8 cellular contexts compared by ENCODE assay signal in genomic region chr15:85793641-85794597, GRCh38. TPM values are rescaled to one million over a fixed set of nuclear protein-coding genes. Genes with fewer than 3 reads are reported as not detected.
A peak's percentile ranks its signal among the peaks of the same experiment; 100 is the strongest.
DNase-seq lines count a peak whose midpoint lies in the region; ATAC-seq and TF ChIP-seq lines count a peak whose summit lies in the region.

No MANE protein-coding gene starts in this region.

- no peak for TF ChIP-seq POLR2A in heart left ventricle (IDR thresholded peaks at IDR 0.05)
- TF ChIP-seq POLR2A in prostate gland (IDR thresholded peaks at IDR 0.05): no peak

- H3K36me3 Mint-ChIP-seq in activated naive CD4-positive, alpha-beta T cell treated with anti-CD3 and anti-CD28 coated beads for 36 hours (ENCODE audit: low read depth): peaks cover 3% of the 10 kb centered on the region

- H3K4me3 ChIP-seq in NT2/D1 (ENCODE audit: insufficient read length, low read depth) (peak overlapping the region; percentile 90), heart left ventricle (peak overlapping the region; percentile 60 to 99 (median 84)), prostate gland (peak overlapping the region; percentile 85 to 92)

- intact Hi-C loops in activated naive CD4-positive, alpha-beta T cell treated with anti-CD3 and anti-CD28 coated beads for 36 hours (cut with micrococcal nuclease): loop anchor here (1.0 to 5.0 kb wide), 3 partner anchors 9 to 177 kb away; no protein-coding TSS in a partner anchor
- intact Hi-C loops in heart left ventricle (cut with DNase I): loop anchor here in 5 of 10 donors (2.0 to 5.0 kb wide), 4 partner anchors 42 to 271 kb away; no protein-coding TSS in a partner anchor
- intact Hi-C loops in prostate gland (cut with DNase I): loop anchor here (5.0 kb wide), 1 partner anchor 52 kb away; no protein-coding TSS in a partner anchor

- H3K36me3 ChIP-seq in NT2/D1 (ENCODE audit: insufficient read depth, insufficient read length, low read length) (peaks cover 10% of the 10 kb centered on the region), heart left ventricle (no peaks in the 10 kb centered on the region), prostate gland (no peaks in the 10 kb centered on the region)

- CTCF ChIA-PET in activated naive CD4-positive, alpha-beta T cell treated with anti-CD3 and anti-CD28 coated beads for 36 hours (lab: Charles Lee): interaction anchor here (0.7 to 0.8 kb wide), 2 partner anchors 46 to 703 kb away, joined by 3 read pairs; no protein-coding TSS in a partner anchor

- H3K9ac ChIP-seq in NT2/D1 (ENCODE audit: insufficient read length, low read depth): peak overlapping the region; percentile 89

- peaks cover 8% of the 10 kb centered on the region for H3K9me3 ChIP-seq in NT2/D1 (ENCODE audit: insufficient read depth, low read length)
- no peaks in the 10 kb centered on the region for H3K9me3 ChIP-seq in heart left ventricle
- H3K9me3 ChIP-seq in prostate gland: no peaks in the 10 kb centered on the region

- H3K27ac ChIP-seq in heart left ventricle (peak overlapping the region; percentile 57 to 95 (median 90)), prostate gland (peak overlapping the region; percentile 80 to 85)

- WGBS in heart left ventricle, 4 donors: 1% methylated on average over 40 to 56 of the region's 56 CpGs
- WGBS in prostate gland: 1% methylated on average over 56 of the region's 56 CpGs

- ATAC-seq in GM18870 (IDR thresholded peaks at IDR 0.05; ENCODE audit: unreplicated experiment) (peak; percentile 30), HG02884 (IDR thresholded peaks at IDR 0.05; ENCODE audit: unreplicated experiment) (peak; percentile 32), heart left ventricle (peak; percentile 6 to 51 (median 17))

- DNase-seq in NT2/D1 (ENCODE audit: low read depth, low spot score): no peak
- DNase-seq in activated naive CD4-positive, alpha-beta T cell treated with anti-CD3 and anti-CD28 coated beads for 36 hours: peak; percentile 52
- DNase-seq in heart left ventricle: peak in 4 of 5 donors; percentile 41 to 66 (median 49)
- peak; percentile 20 for DNase-seq in prostate gland (ENCODE audit: low spot score)
- DNase-seq in NCI-H187 treated with DMSO at 0.1 percent for 48 hours (lab: John Stamatoyannopoulos, UW): no peak
- DNase-seq in GF-D8 (lab: John Stamatoyannopoulos, UW): no peak

- H3K4me1 Mint-ChIP-seq in activated naive CD4-positive, alpha-beta T cell treated with anti-CD3 and anti-CD28 coated beads for 36 hours (ENCODE audit: low read depth): peaks cover 38% of the 10 kb centered on the region

- H3K4me3 Mint-ChIP-seq in activated naive CD4-positive, alpha-beta T cell treated with anti-CD3 and anti-CD28 coated beads for 36 hours: peak overlapping the region; percentile 86

- H3K4me1 ChIP-seq in NT2/D1 (ENCODE audit: insufficient read depth, insufficient read length) (peaks cover 7% of the 10 kb centered on the region), heart left ventricle (peaks cover 0 to 26% (median 19%) of the 10 kb centered on the region in 12 donors), prostate gland (replicated peaks) (no peaks in the 10 kb centered on the region)

- no peaks in the 10 kb centered on the region for H3K9me3 Mint-ChIP-seq in activated naive CD4-positive, alpha-beta T cell treated with anti-CD3 and anti-CD28 coated beads for 36 hours

- H3K27me3 ChIP-seq in NT2/D1 (ENCODE audit: insufficient read depth, insufficient read length) (peaks cover 6% of the 10 kb centered on the region), heart left ventricle (no peaks in the 10 kb centered on the region), prostate gland (replicated peaks; ENCODE audit: insufficient read depth) (no peaks in the 10 kb centered on the region)

- no peak for TF ChIP-seq CTCF in heart left ventricle (IDR thresholded peaks at IDR 0.05)
- TF ChIP-seq CTCF in prostate gland (IDR thresholded peaks at IDR 0.05): no peak

- no peaks in the 10 kb centered on the region for H3K27me3 Mint-ChIP-seq in activated naive CD4-positive, alpha-beta T cell treated with anti-CD3 and anti-CD28 coated beads for 36 hours (ENCODE audit: low read depth)

- H3K27ac Mint-ChIP-seq in activated naive CD4-positive, alpha-beta T cell treated with anti-CD3 and anti-CD28 coated beads for 36 hours: peak overlapping the region; percentile 50

RNA-seq across cellular contexts. Expression of gene KLHL25, which starts 0.8 kb away (rescaled TPM):
- total RNA-seq in activated naive CD4-positive, alpha-beta T cell treated with anti-CD3 and anti-CD28 coated beads for 36 hours: 1 to 10 TPM; 5.3 to 5.4 TPM
- 1 to 10 TPM; 2.2 to 8.8 (median 4.3) TPM for total RNA-seq in heart left ventricle
- polyA plus RNA-seq in heart left ventricle: 10 to 100 TPM in 1 of 2 donors, 1 to 10 TPM in 1; 3.3 to 12.9 TPM
- 10 to 100 TPM in 1 of 2 donors, 1 to 10 TPM in 1; 5.1 to 30.8 TPM for total RNA-seq in prostate gland

Comparison
In these comparisons a context has a peak if more than half of its experiments do, and no peak if none do; other contexts are left out.
1. DNase-seq: peak in activated naive CD4-positive, alpha-beta T cell treated with anti-CD3 and anti-CD28 coated beads for 36 hours (single experiment), heart left ventricle (4 of 5) and prostate gland (single experiment); none in NT2/D1 (single experiment), NCI-H187 treated with DMSO at 0.1 percent for 48 hours (single experiment) and GF-D8 (single experiment).
2. Peak in every context shown above with its lines, with median percentiles within 50 percentile points of each other: ATAC-seq and H3K4me3 ChIP-seq.